31 cellular contexts compared by ENCODE assay signal in the genomic region with DNA sequence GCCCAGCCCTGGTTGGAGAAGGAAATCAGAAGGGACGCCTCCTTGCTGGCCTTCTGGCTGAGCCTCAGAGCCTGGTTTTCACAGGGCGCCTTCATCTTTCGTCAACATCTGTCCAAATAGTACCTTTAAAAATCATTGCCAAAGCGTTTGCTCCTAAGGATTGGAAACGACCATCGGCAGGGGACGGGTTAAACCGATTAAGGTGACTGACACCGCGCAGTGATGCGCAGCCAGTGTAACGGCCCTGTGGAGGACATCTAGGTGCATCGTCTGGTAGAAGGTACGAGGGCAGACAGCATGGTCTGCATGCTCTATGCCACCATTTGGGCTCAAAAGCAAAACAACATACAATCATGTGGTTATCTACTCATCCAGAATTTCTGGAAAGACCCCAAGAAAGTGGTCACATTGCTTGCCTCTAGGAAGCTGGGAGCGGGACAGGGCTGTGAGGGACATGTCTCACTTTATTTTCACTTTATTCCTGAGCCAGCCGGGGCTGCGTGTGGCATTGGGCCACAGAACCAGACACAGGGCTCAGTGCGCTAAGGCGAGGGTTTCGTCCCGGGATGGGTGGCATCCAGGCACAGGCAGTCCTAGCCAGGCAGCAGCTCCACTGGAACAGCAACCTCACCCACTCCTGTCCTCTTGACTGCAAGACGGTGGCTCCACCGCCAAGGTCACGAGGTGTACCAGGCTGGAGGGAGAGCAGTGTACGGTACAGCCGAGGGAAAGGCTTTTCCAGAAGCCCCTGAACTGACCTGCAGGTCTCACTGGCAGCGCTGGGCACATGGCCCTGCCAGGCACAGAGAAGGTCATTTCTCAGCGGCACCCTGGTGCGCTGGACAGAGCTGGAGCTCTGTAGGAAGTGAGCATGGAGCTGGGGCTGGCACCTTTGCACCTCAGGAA. TPM values are rescaled to one million over a fixed set of nuclear protein-coding genes. Genes with fewer than 3 reads are reported as not detected.
"Had no signal": no experiment of that assay in that cellular context is flagged by ENCODE, and none has a peak within 500 bp of the region (broad histone marks: within the 10 kb centered on the region; RNA-seq: fewer than 3 reads in every experiment).

No MANE protein-coding gene starts in this region.

- FAIRE-seq: kidney had no signal

- H3K4me3 ChIP-seq: adrenal gland, body of pancreas, cardiac muscle cell, stomach, thyroid gland, upper lobe of right lung had no signal

- DNase-seq: activated CD8-positive, alpha-beta memory T cell treated with anti-CD3 and anti-CD28 coated beads, Interleukin-2, amount 50 U/mL, for 4 hours; activated effector memory CD4-positive, alpha-beta T cell treated with anti-CD3 and anti-CD28 coated beads, Interleukin-2, amount 50 U/mL, for 16 hours; activated naive CD4-positive, alpha-beta T cell treated with anti-CD3 and anti-CD28 coated beads for 36 hours; activated T-cell treated with anti-CD3 and anti-CD28 coated beads, Interleukin-2, amount 50 U/mL, for 1 hour; cortex of kidney; effector memory CD8-positive, alpha-beta T cell; foreskin fibroblast; head of caudate nucleus; hypothalamus; naive thymus-derived CD8-positive, alpha-beta T cell; occipital lobe; posterior cingulate gyrus; stimulated activated naive B cell treated with anti-CD40 and anti-IgM and Interleukin-4, amounts not matched to agents 10 μg/mL and 1 μg/mL and 100 μg/mL, for 72 hours; T-helper 9 cell; thyroid gland had no signal

- H3K4me1 ChIP-seq: body of pancreas, upper lobe of right lung had no signal

- H3K4me1 Mint-ChIP-seq: activated CD4-positive, alpha-beta T cell treated with anti-CD3 and anti-CD28 coated beads, Interleukin-2, amount 10 ng/mL, durations not matched to agents 24 days and 14 days; activated naive CD8-positive, alpha-beta T cell treated with anti-CD3 and anti-CD28 coated beads for 36 hours; immature natural killer cell; stimulated activated naive B cell treated with anti-CD40 and anti-IgM and Interleukin-4, amounts not matched to agents 10 μg/mL and 1 μg/mL and 100 μg/mL, for 72 hours had no signal

- H3K27ac ChIP-seq: adrenal gland, body of pancreas, cardiac muscle cell, stomach, thyroid gland, upper lobe of right lung, WERI-Rb-1 had no signal

- H3K27me3 ChIP-seq: adrenal gland, body of pancreas, cardiac muscle cell, thyroid gland, upper lobe of right lung had no signal

- H3K4me3 Mint-ChIP-seq: activated CD4-positive, alpha-beta memory T cell treated with anti-CD3 and anti-CD28 coated beads for 36 hours; activated CD4-positive, alpha-beta T cell treated with anti-CD3 and anti-CD28 coated beads, Interleukin-2, amount 10 ng/mL, durations not matched to agents 24 days and 14 days; activated naive CD4-positive, alpha-beta T cell treated with anti-CD3 and anti-CD28 coated beads for 36 hours; activated naive CD8-positive, alpha-beta T cell treated with anti-CD3 and anti-CD28 coated beads for 36 hours; activated T-helper 1 cell treated with anti-CD3 and anti-CD28 coated beads, Interleukin-12 subunit alpha, Interleukin-12 subunit beta, Interleukin-2, Interleukin-4 antibody, amounts not matched to agents 30 ng/mL and 10 ng/mL and 1 ng/mL, durations not matched to agents 14 hours and 24 hours and 36 hours; effector memory CD8-positive, alpha-beta T cell; immature natural killer cell; naive thymus-derived CD8-positive, alpha-beta T cell; neural crest cell; stimulated activated naive B cell treated with anti-CD40 and anti-IgM and Interleukin-4, amounts not matched to agents 10 μg/mL and 1 μg/mL and 100 μg/mL, for 72 hours had no signal

- H3K36me3 ChIP-seq: adrenal gland, cardiac muscle cell, stomach, thyroid gland, upper lobe of right lung, WERI-Rb-1 had no signal

- ATAC-seq: body of pancreas; effector memory CD8-positive, alpha-beta T cell; naive thymus-derived CD8-positive, alpha-beta T cell had no signal

- H3K9me3 ChIP-seq: adrenal gland, body of pancreas, stomach, thyroid gland, upper lobe of right lung had no signal

- H3K36me3 Mint-ChIP-seq: activated CD4-positive, alpha-beta memory T cell treated with anti-CD3 and anti-CD28 coated beads for 36 hours; activated naive CD8-positive, alpha-beta T cell treated with anti-CD3 and anti-CD28 coated beads for 36 hours; immature natural killer cell; naive thymus-derived CD8-positive, alpha-beta T cell had no signal

- H3K27ac Mint-ChIP-seq: activated CD4-positive, alpha-beta memory T cell treated with anti-CD3 and anti-CD28 coated beads for 36 hours; activated CD4-positive, alpha-beta T cell treated with anti-CD3 and anti-CD28 coated beads, Interleukin-2, amount 10 ng/mL, durations not matched to agents 24 days and 14 days; activated naive CD4-positive, alpha-beta T cell treated with anti-CD3 and anti-CD28 coated beads for 36 hours; activated naive CD8-positive, alpha-beta T cell treated with anti-CD3 and anti-CD28 coated beads for 36 hours; activated T-helper 1 cell treated with anti-CD3 and anti-CD28 coated beads, Interleukin-12 subunit alpha, Interleukin-12 subunit beta, Interleukin-2, Interleukin-4 antibody, amounts not matched to agents 30 ng/mL and 10 ng/mL and 1 ng/mL, durations not matched to agents 14 hours and 24 hours and 36 hours; immature natural killer cell; naive thymus-derived CD8-positive, alpha-beta T cell; stimulated activated naive B cell treated with anti-CD40 and anti-IgM and Interleukin-4, amounts not matched to agents 10 μg/mL and 1 μg/mL and 100 μg/mL, for 72 hours had no signal

RNA-seq across cellular contexts. Expression of gene JPH3, which starts 40.9 kb away (rescaled TPM):
- total RNA-seq: activated CD4-positive, alpha-beta T cell treated with anti-CD3 and anti-CD28 coated beads, Interleukin-2, amount 10 ng/mL, durations not matched to agents 24 days and 14 days; activated CD8-positive, alpha-beta memory T cell treated with anti-CD3 and anti-CD28 coated beads for 36 hours; activated T-helper 1 cell treated with anti-CD3 and anti-CD28 coated beads, Interleukin-12 subunit alpha, Interleukin-12 subunit beta, Interleukin-2, Interleukin-4 antibody, amounts not matched to agents 30 ng/mL and 10 ng/mL and 1 ng/mL, durations not matched to agents 14 hours and 24 hours and 36 hours; body of pancreas; lower leg skin; naive thymus-derived CD8-positive, alpha-beta T cell had no signal
- polyA plus RNA-seq: aorta, immature natural killer cell had no signal
